11 cellular contexts compared by ENCODE assay signal in genomic region chr1:212754715-212755114, GRCh38. TPM values are rescaled to one million over a fixed set of nuclear protein-coding genes. Genes with fewer than 3 reads are reported as not detected.
DNase-seq lines count a peak whose midpoint lies in the region; ATAC-seq and TF ChIP-seq lines count a peak whose summit lies in the region.
"Had no signal": no experiment of that assay in that cellular context is flagged by ENCODE, and none has a peak within 500 bp of the region (broad histone marks: within the 10 kb centered on the region; RNA-seq: fewer than 3 reads in every experiment).

No MANE protein-coding gene starts in this region.

- H3K4me1 ChIP-seq in Karpas-422 (ENCODE audit: low read length) = peaks cover 29% of the 10 kb centered on the region
- H3K4me1 ChIP-seq in naive thymus-derived CD4-positive, alpha-beta T cell (ENCODE audit: control insufficient read depth in 2 of 2, insufficient read depth in 2 of 2, low read length in 2 of 2) = peaks cover 5 to 31% of the 10 kb centered on the region in 2 donors

- 0 out of 2 replicates have a peak overlapping the region, but pooled peaks have one; percentile 26 for H3K9ac ChIP-seq in Karpas-422 (ENCODE audit: low read length)

- H3K4me1 Mint-ChIP-seq in naive thymus-derived CD4-positive, alpha-beta T cell = peaks cover 28 to 82% (median 51%) of the 10 kb centered on the region in 7 donors
- H3K4me1 Mint-ChIP-seq in immature natural killer cell = peaks cover 17 to 34% of the 10 kb centered on the region in 2 donors

- H2AFZ ChIP-seq in Karpas-422 (ENCODE audit: low read length) = no peak overlapping the region

- DNase-seq in DMS 273 (lab: John Stamatoyannopoulos, UW; ENCODE audit: unreplicated experiment) (peak; percentile 55), DMS 273 treated with DMSO at 0.1 percent for 48 hours (lab: John Stamatoyannopoulos, UW) (no peak), Karpas-422 (no peak), dorsolateral prefrontal cortex (peak in 9 of 10 donors; percentile 6 to 68 (median 53)), immature natural killer cell (no peak), NCI-H1436 treated with DMSO at 0.1 percent for 48 hours (lab: John Stamatoyannopoulos, UW) (no peak)
- peak in 2 of 9 donors; percentile 18 to 26 for DNase-seq in naive thymus-derived CD4-positive, alpha-beta T cell
- DNase-seq in activated naive CD4-positive, alpha-beta T cell treated with anti-CD3 and anti-CD28 coated beads, Interleukin-2, amount 50 U/mL, for 16 hours = no peak
- DNase-seq: Peyer's patch, sigmoid colon had no signal

- no peaks in the 10 kb centered on the region; the same call in 1 of the 2 replicates for H4K20me1 ChIP-seq in Karpas-422 (ENCODE audit: insufficient read depth, low read depth, low read length)

- H3K27me3 ChIP-seq in Karpas-422 (ENCODE audit: low read length) (no peaks in the 10 kb centered on the region), dorsolateral prefrontal cortex (no peaks in the 10 kb centered on the region)
- no peaks in the 10 kb centered on the region for H3K27me3 ChIP-seq in naive thymus-derived CD4-positive, alpha-beta T cell (ENCODE audit: control insufficient read depth in 2 of 2, insufficient read depth in 2 of 2, low read length in 2 of 2)
- H3K27me3 ChIP-seq: Peyer's patch, sigmoid colon had no signal

- H3K27me3 Mint-ChIP-seq in naive thymus-derived CD4-positive, alpha-beta T cell = no peaks in the 10 kb centered on the region
- peaks cover 0 to 4% (median 1%) of the 10 kb centered on the region in 3 donors for H3K27me3 Mint-ChIP-seq in immature natural killer cell (ENCODE audit: low read depth in 3 of 3)

- CTCF ChIA-PET in naive thymus-derived CD4-positive, alpha-beta T cell (lab: Charles Lee) = interaction anchor here (1.0 to 5.9 kb wide), 4 partner anchors 11 to 90 kb away, joined by 4 to 18 read pairs (median 5); no protein-coding TSS in a partner anchor

- peaks cover 0 to 7% (median 5%) of the 10 kb centered on the region in 5 donors for H3K36me3 Mint-ChIP-seq in naive thymus-derived CD4-positive, alpha-beta T cell
- H3K36me3 Mint-ChIP-seq in immature natural killer cell = no peaks in the 10 kb centered on the region

- H3K4me3 Mint-ChIP-seq in naive thymus-derived CD4-positive, alpha-beta T cell = peak overlapping the region; percentile 31 to 84 (median 77)
- no peak overlapping the region for H3K4me3 Mint-ChIP-seq in immature natural killer cell

- ATAC-seq in naive thymus-derived CD4-positive, alpha-beta T cell = no peak

- H3K9me3 Mint-ChIP-seq in naive thymus-derived CD4-positive, alpha-beta T cell = no peaks in the 10 kb centered on the region
- H3K9me3 Mint-ChIP-seq in immature natural killer cell = no peaks in the 10 kb centered on the region

- H3K79me2 ChIP-seq in Karpas-422 (ENCODE audit: low read length) = peaks cover 77% of the 10 kb centered on the region

- peak overlapping the region in 8 of 9 donors; percentile 69 to 93 (median 88) for H3K27ac Mint-ChIP-seq in naive thymus-derived CD4-positive, alpha-beta T cell
- H3K27ac Mint-ChIP-seq in immature natural killer cell = peak overlapping the region in 1 of 6 donors; percentile 53

- H3K36me3 ChIP-seq in Karpas-422 (ENCODE audit: insufficient read depth, low read length) = no peaks in the 10 kb centered on the region; the same call in 1 of the 2 replicates
- H3K36me3 ChIP-seq in naive thymus-derived CD4-positive, alpha-beta T cell (ENCODE audit: control insufficient read depth in 2 of 3, insufficient read depth in 3 of 3, low read length in 3 of 3) = no peaks in the 10 kb centered on the region
- H3K36me3 ChIP-seq: sigmoid colon had no signal

- TF ChIP-seq CTCF in dorsolateral prefrontal cortex (IDR thresholded peaks at IDR 0.05 in 54 of 56, conservative IDR thresholded peaks at IDR 0.05 in 2 of 56; ENCODE audit: low read depth in 1 of 56, partially characterized antibody in 56 of 56) = peak in 12 of 56 donors; percentile 10 to 40 (median 18)

- no peaks in the 10 kb centered on the region for H3K9me2 ChIP-seq in Karpas-422 (replicated peaks; ENCODE audit: insufficient read depth, low read length)

- H3K4me3 ChIP-seq in Karpas-422 (ENCODE audit: low read length) = no peak overlapping the region
- no peak overlapping the region for H3K4me3 ChIP-seq in dorsolateral prefrontal cortex
- peak overlapping the region; percentile 23 for H3K4me3 ChIP-seq in naive thymus-derived CD4-positive, alpha-beta T cell (ENCODE audit: low read length)
- H3K4me3 ChIP-seq: Peyer's patch, sigmoid colon had no signal

- intact Hi-C loops in dorsolateral prefrontal cortex (cut with DNase I) = loop anchor here in 1 of 2 donors (5.0 kb wide), 1 partner anchor 38 kb away; the partner anchor contains the start of genes NSL1 and TATDN3
- intact Hi-C loops in naive thymus-derived CD4-positive, alpha-beta T cell (cut with micrococcal nuclease) = loop anchor here in 1 of 2 donors (1.0 to 5.0 kb wide), 5 partner anchors 10 to 147 kb away; partner anchors contain the start of gene ATF3

- H3K9me3 ChIP-seq in Karpas-422 (ENCODE audit: low read length) = no peaks in the 10 kb centered on the region
- no peaks in the 10 kb centered on the region for H3K9me3 ChIP-seq in naive thymus-derived CD4-positive, alpha-beta T cell (ENCODE audit: control insufficient read depth in 2 of 3, low read length in 3 of 3)
- H3K9me3 ChIP-seq: Peyer's patch, sigmoid colon had no signal

- H3K27ac ChIP-seq in Karpas-422 (ENCODE audit: low read length) (peak overlapping the region; percentile 9), dorsolateral prefrontal cortex (peak overlapping the region in 43 of 59 donors; percentile 3 to 83 (median 58))
- H3K27ac ChIP-seq in naive thymus-derived CD4-positive, alpha-beta T cell (ENCODE audit: low read depth, low read length) = peak overlapping the region; percentile 63
- H3K27ac ChIP-seq: 22Rv1, Peyer's patch, sigmoid colon had no signal

- POLR2A ChIA-PET in naive thymus-derived CD4-positive, alpha-beta T cell (lab: Charles Lee) = interaction anchor here (0.6 to 3.8 kb wide), 2 partner anchors 11 to 89 kb away, joined by 3 to 21 read pairs; no protein-coding TSS in a partner anchor

- peak overlapping the region; percentile 63 for H3K4me2 ChIP-seq in Karpas-422 (ENCODE audit: low read depth, low read length, poor library complexity, severe bottlenecking)

RNA-seq across cellular contexts. Expression of gene NSL1, which starts 36.9 kb away (rescaled TPM):
- 64.0 and 65.9 TPM in 2 replicates for total RNA-seq in Karpas-422 (2014; rRNA removed; shearing (Covaris generic); ENCODE audit: low replicate concordance)
- 10 to 100 TPM; 33.9 to 65.0 (median 45.3) TPM for total RNA-seq in dorsolateral prefrontal cortex
- total RNA-seq in naive thymus-derived CD4-positive, alpha-beta T cell = 10 to 100 TPM; 22.3 to 42.3 (median 37.7) TPM
- polyA plus RNA-seq in naive thymus-derived CD4-positive, alpha-beta T cell = 10 to 100 TPM; 77.4 to 79.3 TPM
- polyA plus RNA-seq in immature natural killer cell = 10 to 100 TPM; 63.4 to 70.6 (median 64.6) TPM

RNA-seq across cellular contexts. Expression of gene TATDN3, which starts 37.0 kb away (rescaled TPM):
- 34.1 and 47.6 TPM in 2 replicates for total RNA-seq in Karpas-422 (2014; rRNA removed; shearing (Covaris generic); ENCODE audit: low replicate concordance)
- 10 to 100 TPM; 17.4 to 66.3 (median 32.1) TPM for total RNA-seq in dorsolateral prefrontal cortex
- 10 to 100 TPM; 10.0 to 17.7 (median 13.9) TPM for total RNA-seq in naive thymus-derived CD4-positive, alpha-beta T cell
- 10 to 100 TPM; 16.5 to 19.2 TPM for polyA plus RNA-seq in naive thymus-derived CD4-positive, alpha-beta T cell
- polyA plus RNA-seq in immature natural killer cell = 10 to 100 TPM in 2 of 3 donors, 1 to 10 TPM in 1; 8.5 to 14.8 (median 14.6) TPM

RNA-seq across cellular contexts. Expression of gene BATF3, which starts 55.1 kb away (rescaled TPM):
- total RNA-seq in Karpas-422 (2014; rRNA removed; shearing (Covaris generic); ENCODE audit: low replicate concordance) = 4.4 and 7.7 TPM in 2 replicates
- total RNA-seq in dorsolateral prefrontal cortex = 10 to 100 TPM in 19 of 120 experiments, 1 to 10 TPM in 101; 3.4 to 14.4 (median 7.2) TPM
- total RNA-seq in naive thymus-derived CD4-positive, alpha-beta T cell = 10 to 100 TPM in 1 of 5 experiments, 1 to 10 TPM in 3, under 1 TPM in 1; 0.27 to 40.2 (median 1.2) TPM
- polyA plus RNA-seq in naive thymus-derived CD4-positive, alpha-beta T cell = under 1 TPM; 0.69 to 0.98 TPM
- 1 to 10 TPM; 4.4 to 7.4 (median 7.2) TPM for polyA plus RNA-seq in immature natural killer cell

Comparison
In these comparisons a context has a peak if more than half of its experiments do, and no peak if none do; other contexts are left out.
1. DNase-seq: peak in DMS 273 (single experiment) and dorsolateral prefrontal cortex (9 of 10); none in DMS 273 treated with DMSO at 0.1 percent for 48 hours (single experiment), Karpas-422 (single experiment), immature natural killer cell (0 of 3), NCI-H1436 treated with DMSO at 0.1 percent for 48 hours (single experiment) and activated naive CD4-positive, alpha-beta T cell treated with anti-CD3 and anti-CD28 coated beads, Interleukin-2, amount 50 U/mL, for 16 hours (single experiment).
2. H3K27ac ChIP-seq: peak in every context shown above with its lines; median percentile 63 in naive thymus-derived CD4-positive, alpha-beta T cell; 58 in dorsolateral prefrontal cortex; 9 in Karpas-422.
3. H3K4me3 Mint-ChIP-seq: peak in naive thymus-derived CD4-positive, alpha-beta T cell (10 of 10); none in immature natural killer cell (0 of 5).